Comparison of ENCODE assay signal across 12 cellular contexts in genomic region chr20:52683761-52684160, GRCh38.
"Had no signal": no experiment of that assay in that cellular context is flagged by ENCODE, and none has a peak within 500 bp of the region (broad histone marks: within the 10 kb centered on the region; RNA-seq: fewer than 3 reads in every experiment).

No MANE protein-coding gene starts in this region.

- H3K4me3 Mint-ChIP-seq: activated CD8-positive, alpha-beta T cell treated with anti-CD3 and anti-CD28 coated beads for 36 hours; activated naive CD8-positive, alpha-beta T cell treated with anti-CD3 and anti-CD28 coated beads, Interleukin-2, amount 10 ng/mL, durations not matched to agents 7 days and 5 days had no signal

- DNase-seq: activated CD4-positive, alpha-beta T cell treated with anti-CD3 and anti-CD28 coated beads for 4 hours; activated CD8-positive, alpha-beta memory T cell treated with anti-CD3 and anti-CD28 coated beads, Interleukin-2, amount 50 U/mL, for 48 hours; activated CD8-positive, alpha-beta T cell treated with anti-CD3 and anti-CD28 coated beads for 36 hours; activated naive CD8-positive, alpha-beta T cell treated with anti-CD3 and anti-CD28 coated beads, Interleukin-2, amount 10 ng/mL, durations not matched to agents 7 days and 5 days; aorta; left colon; midbrain; stimulated activated CD4-positive, alpha-beta T cell treated with anti-CD3 and anti-CD28 coated beads, Interleukin-4, amount 100 ng/mL, for 1 hour; stimulated activated CD8-positive, alpha-beta memory T cell treated with anti-CD3 and anti-CD28 coated beads, Interleukin-4, amount 100 ng/mL, for 48 hours; stimulated activated naive CD8-positive, alpha-beta T cell treated with anti-CD3 and anti-CD28 coated beads, Interleukin-15, Interleukin-2, amounts not matched to agents 100 U/mL and 50 U/mL, for 24 hours had no signal

- H3K4me1 Mint-ChIP-seq: activated naive CD8-positive, alpha-beta T cell treated with anti-CD3 and anti-CD28 coated beads, Interleukin-2, amount 10 ng/mL, durations not matched to agents 7 days and 5 days had no signal

- H3K36me3 Mint-ChIP-seq: activated naive CD8-positive, alpha-beta T cell treated with anti-CD3 and anti-CD28 coated beads, Interleukin-2, amount 10 ng/mL, durations not matched to agents 7 days and 5 days had no signal

- H3K27me3 Mint-ChIP-seq: activated naive CD8-positive, alpha-beta T cell treated with anti-CD3 and anti-CD28 coated beads, Interleukin-2, amount 10 ng/mL, durations not matched to agents 7 days and 5 days had no signal

- ATAC-seq: activated CD8-positive, alpha-beta T cell treated with anti-CD3 and anti-CD28 coated beads for 36 hours; esophagus mucosa; left colon; pancreas; stimulated activated naive CD8-positive, alpha-beta T cell treated with anti-CD3 and anti-CD28 coated beads, Interleukin-15, Interleukin-2, amounts not matched to agents 100 U/mL and 50 U/mL, for 24 hours had no signal

- H3K27ac Mint-ChIP-seq: activated CD8-positive, alpha-beta T cell treated with anti-CD3 and anti-CD28 coated beads for 36 hours; activated naive CD8-positive, alpha-beta T cell treated with anti-CD3 and anti-CD28 coated beads, Interleukin-2, amount 10 ng/mL, durations not matched to agents 7 days and 5 days had no signal
